In genomic region chr19:3573858-3574637, GRCh38 we compare ENCODE assay signal across 8 cellular contexts.
DNase-seq lines count a peak whose midpoint lies in the region; ATAC-seq and TF ChIP-seq lines count a peak whose summit lies in the region.

No MANE protein-coding gene starts in this region.

- no peak for ATAC-seq in GM19463 (IDR thresholded peaks at IDR 0.05; ENCODE audit: unreplicated experiment)

- H3K4me1 ChIP-seq in MM.1S (ENCODE audit: low read length), result 0 out of 2 replicates have a peak, but pooled peaks cover 4% of the 10 kb centered on the region

- H3K9ac ChIP-seq in MM.1S (ENCODE audit: low read length), result no peak overlapping the region
- peak overlapping the region; percentile 92 for H3K9ac ChIP-seq in SK-N-MC (ENCODE audit: insufficient read length)

- peak overlapping the region; percentile 70 for H3K4me3 Mint-ChIP-seq in activated naive CD4-positive, alpha-beta T cell treated with anti-CD3 and anti-CD28 coated beads, Interleukin-2, amount 10 ng/mL, durations not matched to agents 7 days and 5 days

- H3K36me3 ChIP-seq in MM.1S (replicated peaks; ENCODE audit: insufficient read depth, low read length) (no peaks in the 10 kb centered on the region), SK-N-MC (ENCODE audit: insufficient read depth, low read length) (peaks cover 25% of the 10 kb centered on the region; the same call in 1 of the 2 replicates)

- H3K27me3 Mint-ChIP-seq in activated naive CD4-positive, alpha-beta T cell treated with anti-CD3 and anti-CD28 coated beads, Interleukin-2, amount 10 ng/mL, durations not matched to agents 7 days and 5 days, result no peaks in the 10 kb centered on the region

- no peak overlapping the region for H2AFZ ChIP-seq in MM.1S (ENCODE audit: low read length)

- H3K36me3 Mint-ChIP-seq in activated naive CD4-positive, alpha-beta T cell treated with anti-CD3 and anti-CD28 coated beads, Interleukin-2, amount 10 ng/mL, durations not matched to agents 7 days and 5 days, result peaks cover 13% of the 10 kb centered on the region

- H3F3A ChIP-seq in MM.1S (ENCODE audit: insufficient read depth, low read length), result 0 out of 2 replicates have a peak, but pooled peaks cover 9% of the 10 kb centered on the region

- peaks cover 2% of the 10 kb centered on the region for H3K27me3 ChIP-seq in MM.1S (replicated peaks; ENCODE audit: insufficient read depth, low read length)

- DNase-seq in ELR (ENCODE audit: low read depth), result peak; percentile 98
- peak; percentile 98 for DNase-seq in MM.1S
- DNase-seq in SK-N-MC (ENCODE audit: low read depth, low spot score), result peak; percentile 79
- peak; percentile 95 for DNase-seq in activated naive CD4-positive, alpha-beta T cell treated with anti-CD3 and anti-CD28 coated beads, Interleukin-2, amount 10 ng/mL, durations not matched to agents 7 days and 5 days
- peak; percentile 69 for DNase-seq in globus pallidus (ENCODE audit: low spot score)
- peak in 49 of 56 donors; percentile 6 to 87 (median 58) for DNase-seq in nucleus accumbens (lab: John Stamatoyannopoulos, UW)
- peak; percentile 38 for DNase-seq in superior temporal gyrus (ENCODE audit: extremely low spot score)

- H3K79me2 ChIP-seq in MM.1S (ENCODE audit: low read length), result peaks cover 6% of the 10 kb centered on the region

- peaks cover 20% of the 10 kb centered on the region for H3K4me1 Mint-ChIP-seq in activated naive CD4-positive, alpha-beta T cell treated with anti-CD3 and anti-CD28 coated beads, Interleukin-2, amount 10 ng/mL, durations not matched to agents 7 days and 5 days

- peak overlapping the region; percentile 78 for H3K27ac Mint-ChIP-seq in activated naive CD4-positive, alpha-beta T cell treated with anti-CD3 and anti-CD28 coated beads, Interleukin-2, amount 10 ng/mL, durations not matched to agents 7 days and 5 days

- H3K27ac ChIP-seq in MM.1S (ENCODE audit: low read length) (no peak overlapping the region), SK-N-MC (no peak overlapping the region)

- H3K9me2 ChIP-seq in MM.1S (replicated peaks; ENCODE audit: insufficient read depth, low read length), result no peaks in the 10 kb centered on the region

- H4K20me1 ChIP-seq in MM.1S (ENCODE audit: insufficient read depth, low read length), result no peaks in the 10 kb centered on the region

- H3K4me3 ChIP-seq in MM.1S (ENCODE audit: low read length), result peak overlapping the region; percentile 97; the same call in 1 of the 2 replicates
- H3K4me3 ChIP-seq in SK-N-MC, result peak overlapping the region; percentile 97

- H3K9me3 ChIP-seq in MM.1S (replicated peaks; ENCODE audit: insufficient read depth, low read length) (no peaks in the 10 kb centered on the region), SK-N-MC (ENCODE audit: low read depth, low read length) (no peaks in the 10 kb centered on the region)

- CTCF ChIA-PET in activated naive CD4-positive, alpha-beta T cell treated with anti-CD3 and anti-CD28 coated beads, Interleukin-2, amount 10 ng/mL, durations not matched to agents 7 days and 5 days (lab: Charles Lee), result interaction anchor here (0.6 to 1.4 kb wide), 2 partner anchors 13 to 29 kb away, joined by 3 read pairs; no protein-coding TSS in a partner anchor

- H3K9me3 Mint-ChIP-seq in activated naive CD4-positive, alpha-beta T cell treated with anti-CD3 and anti-CD28 coated beads, Interleukin-2, amount 10 ng/mL, durations not matched to agents 7 days and 5 days, result no peaks in the 10 kb centered on the region

- peak overlapping the region; percentile 95; the same call in 1 of the 2 replicates for H3K4me2 ChIP-seq in MM.1S (ENCODE audit: low read depth, low read length)

- no peak for TF ChIP-seq CTCF in MM.1S (IDR thresholded peaks at IDR 0.05; ENCODE audit: low read length)

Comparison
In these comparisons a context has a peak if more than half of its experiments do, and no peak if none do; other contexts are left out.
1. DNase-seq: peak in every context shown above with its lines; median percentile 98 in ELR; 98 in MM.1S; 95 in activated naive CD4-positive, alpha-beta T cell treated with anti-CD3 and anti-CD28 coated beads, Interleukin-2, amount 10 ng/mL, durations not matched to agents 7 days and 5 days; 79 in SK-N-MC; 69 in globus pallidus; 58 in nucleus accumbens; 38 in superior temporal gyrus.